In the genomic region with DNA sequence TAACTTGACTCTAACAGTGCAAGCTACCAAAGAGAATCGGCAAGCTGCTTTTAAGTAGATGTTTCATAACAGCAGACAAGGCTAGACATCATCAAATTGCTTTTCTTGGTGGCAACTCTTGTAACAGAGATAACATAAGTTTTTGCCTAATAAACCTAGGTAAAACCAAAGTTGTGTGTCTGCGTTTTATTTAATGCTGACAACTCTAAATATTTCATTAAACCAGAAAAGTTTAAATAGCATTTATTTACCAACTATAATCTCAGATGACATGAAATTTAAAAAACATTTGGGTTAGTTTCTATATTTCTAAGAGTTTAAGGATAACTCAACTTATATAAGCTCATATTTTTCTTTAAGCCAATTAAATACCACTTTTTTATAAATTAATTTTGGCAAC, we compare ENCODE assay signal across 1 cellular context.
TF ChIP-seq lines count a peak whose summit lies in the region.

No MANE protein-coding gene starts in this region.

TF ChIP-seq in K562, 482 proteins besides CTCF, POLR2A, EP300 and RAD21:
- TF ChIP-seq C11orf30 (IDR thresholded peaks at IDR 0.05; ENCODE audit: low read depth) (peak; percentile 69; the same call in 1 of the 2 replicates), ZKSCAN8 (CRISPR knock-in tag; IDR thresholded peaks at IDR 0.05) (no peak), MTA2 (IDR thresholded peaks at IDR 0.05; ENCODE audit: low read depth) (no peak), MAFF (IDR thresholded peaks at IDR 0.05; ENCODE audit: low read length) (peak; percentile 50; the same call in 1 of the 2 replicates), MAFK (IDR thresholded peaks at IDR 0.05; ENCODE audit: low read length) (peak; percentile 16; the same call in 1 of the 2 replicates), ZNF316 (IDR thresholded peaks at IDR 0.05) (peak; percentile 92), MAFG (tag; conservative IDR thresholded peaks at IDR 0.05) (0 out of 2 replicates have a peak, but pooled peaks have one; percentile 18)
